1 cellular context compared by ENCODE assay signal in genomic region chr1:232170909-232171308, GRCh38.
TF ChIP-seq lines count a peak whose summit lies in the region.

No MANE protein-coding gene starts in this region.

TF ChIP-seq in IMR-90, 13 proteins besides CTCF, POLR2A, EP300 and RAD21 (continued from another document):
- TF ChIP-seq, protein P1, sequence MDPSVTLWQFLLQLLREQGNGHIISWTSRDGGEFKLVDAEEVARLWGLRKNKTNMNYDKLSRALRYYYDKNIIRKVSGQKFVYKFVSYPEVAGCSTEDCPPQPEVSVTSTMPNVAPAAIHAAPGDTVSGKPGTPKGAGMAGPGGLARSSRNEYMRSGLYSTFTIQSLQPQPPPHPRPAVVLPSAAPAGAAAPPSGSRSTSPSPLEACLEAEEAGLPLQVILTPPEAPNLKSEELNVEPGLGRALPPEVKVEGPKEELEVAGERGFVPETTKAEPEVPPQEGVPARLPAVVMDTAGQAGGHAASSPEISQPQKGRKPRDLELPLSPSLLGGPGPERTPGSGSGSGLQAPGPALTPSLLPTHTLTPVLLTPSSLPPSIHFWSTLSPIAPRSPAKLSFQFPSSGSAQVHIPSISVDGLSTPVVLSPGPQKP (IDR thresholded peaks at IDR 0.05; ENCODE audit: borderline replicate concordance, low read depth, low read length) = no peak
- TF ChIP-seq, protein P2, sequence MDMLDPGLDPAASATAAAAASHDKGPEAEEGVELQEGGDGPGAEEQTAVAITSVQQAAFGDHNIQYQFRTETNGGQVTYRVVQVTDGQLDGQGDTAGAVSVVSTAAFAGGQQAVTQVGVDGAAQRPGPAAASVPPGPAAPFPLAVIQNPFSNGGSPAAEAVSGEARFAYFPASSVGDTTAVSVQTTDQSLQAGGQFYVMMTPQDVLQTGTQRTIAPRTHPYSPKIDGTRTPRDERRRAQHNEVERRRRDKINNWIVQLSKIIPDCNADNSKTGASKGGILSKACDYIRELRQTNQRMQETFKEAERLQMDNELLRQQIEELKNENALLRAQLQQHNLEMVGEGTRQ (IDR thresholded peaks at IDR 0.05; ENCODE audit: low read depth, low read length) = no peak
- TF ChIP-seq NFE2L2 (IDR thresholded peaks at IDR 0.05; ENCODE audit: low read depth, low read length) = no peak
